Comparison of ENCODE assay signal across 18 cellular contexts in genomic region chr6:154766288-154766687, GRCh38. TPM values are rescaled to one million over a fixed set of nuclear protein-coding genes. Genes with fewer than 3 reads are reported as not detected.
A peak's percentile ranks its signal among the peaks of the same experiment; 100 is the strongest.
DNase-seq lines count a peak whose midpoint lies in the region; ATAC-seq and TF ChIP-seq lines count a peak whose summit lies in the region.
"Had no signal": no experiment of that assay in that cellular context is flagged by ENCODE, and none has a peak within 500 bp of the region (broad histone marks: within the 10 kb centered on the region; RNA-seq: fewer than 3 reads in every experiment).

No MANE protein-coding gene starts in this region.

- peak; percentile 25 for DNase-seq in NCI-H82 (lab: John Stamatoyannopoulos, UW)
- no peak for DNase-seq in NCI-H82 treated with DMSO at 0.1 percent for 48 hours (lab: John Stamatoyannopoulos, UW; ENCODE audit: unreplicated experiment)
- DNase-seq in left ventricle myocardium superior, result no peak
- DNase-seq in psoas muscle, result no peak
- no peak for DNase-seq in activated CD4-positive, alpha-beta T cell treated with anti-CD3 and anti-CD28 coated beads for 4 hours
- no peak for DNase-seq in Calu3
- DNase-seq: activated CD4-positive, alpha-beta T cell treated with anti-CD3 and anti-CD28 coated beads for 36 hours; activated T-cell treated with anti-CD3 and anti-CD28 coated beads, Interleukin-2, amount 50 U/mL, for 48 hours; head of caudate nucleus; kidney; NCI-H1105; SJCRH30; stimulated activated CD4-positive, alpha-beta T cell treated with anti-CD3 and anti-CD28 coated beads, Interleukin-1b, Interleukin-23, amount 100 ng/mL, for 48 hours; testis had no signal

- intact Hi-C loops in left ventricle myocardium superior (cut with micrococcal nuclease), result no loop called here
- intact Hi-C loops in psoas muscle (cut with DNase I), result loop anchor here in 1 of 2 donors (5.0 kb wide), 1 partner anchor 34 kb away; the partner anchor contains the start of gene SCAF8
- intact Hi-C loops in Calu3 (cut with micrococcal nuclease; ENCODE audit: unreplicated experiment), result no loop called here

- H3K4me1 Mint-ChIP-seq in Calu3 (ENCODE audit: low read depth, unreplicated experiment), result peaks cover 17% of the 10 kb centered on the region

- WGBS in psoas muscle, 3 donors, result 1 to 12% (median 9%) methylated on average over 3 of the region's 3 CpGs

- ATAC-seq in SK-N-SH treated with all-trans-retinoic acid at 6 μM for 48 hours, result peak; percentile 81
- peak; percentile 84 for ATAC-seq in left ventricle myocardium superior
- peak; percentile 65 to 90 (median 82) for ATAC-seq in psoas muscle
- ATAC-seq in HG03108 (IDR thresholded peaks at IDR 0.05; ENCODE audit: unreplicated experiment), result no peak
- ATAC-seq: activated CD4-positive, alpha-beta T cell treated with anti-CD3 and anti-CD28 coated beads for 36 hours had no signal

- no peaks in the 10 kb centered on the region for H3K9me3 ChIP-seq in psoas muscle
- H3K9me3 ChIP-seq: SJCRH30, testis had no signal

- no peaks in the 10 kb centered on the region for H3K36me3 ChIP-seq in psoas muscle (ENCODE audit: insufficient read depth in 1 of 2, low read depth in 1 of 2)

- H3K27me3 Mint-ChIP-seq in Calu3 (ENCODE audit: unreplicated experiment), result no peaks in the 10 kb centered on the region
- H3K27me3 Mint-ChIP-seq: activated CD4-positive, alpha-beta T cell treated with anti-CD3 and anti-CD28 coated beads for 36 hours had no signal

- TF ChIP-seq CTCF in psoas muscle (IDR thresholded peaks at IDR 0.05), result no peak
- no peak for TF ChIP-seq CTCF in Calu3 (IDR thresholded peaks at IDR 0.05; ENCODE audit: unreplicated experiment)

- no peaks in the 10 kb centered on the region for H3K36me3 Mint-ChIP-seq in Calu3 (ENCODE audit: insufficient read depth, unreplicated experiment)

- CTCF ChIA-PET in Calu3 (lab: Charles Lee), result interaction anchor here (0.7 kb wide), 1 partner anchor 15 kb away, joined by 3 read pairs; no protein-coding TSS in a partner anchor

- H3K4me3 ChIP-seq in psoas muscle, result peak overlapping the region; percentile 20
- H3K4me3 ChIP-seq: SJCRH30, testis had no signal

- H3K27ac ChIP-seq in psoas muscle, result peak overlapping the region; percentile 78
- H3K27ac ChIP-seq: 22Rv1, KMS-11, SJCRH30, testis had no signal

- no peak overlapping the region for H3K27ac Mint-ChIP-seq in Calu3 (ENCODE audit: unreplicated experiment)
- H3K27ac Mint-ChIP-seq: activated CD4-positive, alpha-beta T cell treated with anti-CD3 and anti-CD28 coated beads for 36 hours had no signal

- peaks cover 59% of the 10 kb centered on the region for H3K4me1 ChIP-seq in psoas muscle
- H3K4me1 ChIP-seq: SJCRH30 had no signal

- H3K4me3 Mint-ChIP-seq in Calu3 (ENCODE audit: low read depth, unreplicated experiment), result no peak overlapping the region
- H3K4me3 Mint-ChIP-seq: activated CD4-positive, alpha-beta T cell treated with anti-CD3 and anti-CD28 coated beads for 36 hours had no signal

- no TSS peak for BruUV-seq in Calu3 (replicated peaks; lab: Mats Ljungman, UMichigan)

- no peaks in the 10 kb centered on the region for H3K27me3 ChIP-seq in psoas muscle (ENCODE audit: insufficient read depth in 3 of 3, low read length in 2 of 3)
- H3K27me3 ChIP-seq: SJCRH30, testis had no signal

- no peaks in the 10 kb centered on the region for H3K9me3 Mint-ChIP-seq in Calu3 (ENCODE audit: low read depth, unreplicated experiment)

TF ChIP-seq in SK-N-SH treated with all-trans-retinoic acid at 6 μM for 48 hours, 23 proteins besides CTCF, POLR2A, EP300 and RAD21 (continues in another document):
- TF ChIP-seq CSDC2 (CRISPR knock-in tag; IDR thresholded peaks at IDR 0.05) (no peak), ZNF8 (CRISPR knock-in tag; IDR thresholded peaks at IDR 0.05) (no peak), CSRNP3 (CRISPR knock-in tag; IDR thresholded peaks at IDR 0.05) (no peak), ZFP30 (CRISPR knock-in tag; IDR thresholded peaks at IDR 0.05) (no peak), GLIS3 (CRISPR knock-in tag; IDR thresholded peaks at IDR 0.05) (no peak), OSR1 (CRISPR knock-in tag; IDR thresholded peaks at IDR 0.05) (no peak), ZFP3 (CRISPR knock-in tag; IDR thresholded peaks at IDR 0.05) (no peak), ZNF70 (CRISPR knock-in tag; IDR thresholded peaks at IDR 0.05) (no peak), BACH2 (CRISPR knock-in tag; IDR thresholded peaks at IDR 0.05; ENCODE audit: borderline replicate concordance) (no peak), SNAI2 (CRISPR knock-in tag; IDR thresholded peaks at IDR 0.05) (no peak), TOX (CRISPR knock-in tag; IDR thresholded peaks at IDR 0.05; ENCODE audit: borderline replicate concordance) (peak; percentile 64; the same call in 1 of the 2 replicates), ARNTL (CRISPR knock-in tag; IDR thresholded peaks at IDR 0.05; ENCODE audit: borderline replicate concordance, low read depth) (no peak), PPARA (CRISPR knock-in tag; IDR thresholded peaks at IDR 0.05; ENCODE audit: borderline replicate concordance) (no peak), POU6F1 (CRISPR knock-in tag; IDR thresholded peaks at IDR 0.05; ENCODE audit: borderline replicate concordance, low read depth) (no peak), CREB5 (CRISPR knock-in tag; IDR thresholded peaks at IDR 0.05; ENCODE audit: low read depth) (no peak), ESRRG (CRISPR knock-in tag; IDR thresholded peaks at IDR 0.05) (no peak), ZNF565 (CRISPR knock-in tag; conservative IDR thresholded peaks at IDR 0.05; ENCODE audit: low read depth) (no peak), ISL1 (CRISPR knock-in tag; IDR thresholded peaks at IDR 0.05) (no peak), TCF4 (CRISPR knock-in tag; IDR thresholded peaks at IDR 0.05; ENCODE audit: borderline replicate concordance) (no peak), ZC3H10 (CRISPR knock-in tag; IDR thresholded peaks at IDR 0.05) (peak; percentile 74), PATZ1 (CRISPR knock-in tag; IDR thresholded peaks at IDR 0.05; ENCODE audit: borderline replicate concordance) (no peak), RARB (CRISPR knock-in tag; IDR thresholded peaks at IDR 0.05) (0 out of 2 replicates have a peak, but pooled peaks have one; percentile 37)

RNA-seq across cellular contexts. Expression of gene SCAF8, which starts 33.1 kb away (rescaled TPM):
- total RNA-seq in left ventricle myocardium superior (52.8 TPM), psoas muscle (10 to 100 TPM; 40.1 to 49.0 (median 46.2) TPM), Calu3 (2022) (28.0 and 28.6 TPM in 2 replicates)
- 10 to 100 TPM in 2 of 3 donors, 1 to 10 TPM in 1; 9.5 to 16.9 (median 10.5) TPM for polyA plus RNA-seq in psoas muscle
